In the genomic region with DNA sequence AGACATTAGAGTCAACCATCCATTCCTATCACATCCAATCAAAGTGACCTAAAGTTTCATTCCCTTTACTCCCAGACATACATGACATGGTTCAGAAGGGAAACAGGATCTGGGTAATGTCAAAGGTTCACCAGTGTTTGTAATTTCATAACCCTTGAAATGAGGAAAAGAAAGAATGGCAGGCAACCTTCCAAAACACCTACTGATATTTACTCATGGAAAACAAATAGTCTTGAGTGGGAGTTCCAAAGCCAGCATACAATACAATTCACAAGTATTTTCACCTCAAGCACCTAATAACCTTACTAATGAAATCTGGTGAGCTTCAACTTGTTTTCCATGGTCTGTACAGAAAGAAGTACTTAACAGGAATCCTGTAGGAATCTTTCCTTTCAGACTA, we compare ENCODE assay signal across 20 cellular contexts.
DNase-seq lines count a peak whose midpoint lies in the region; ATAC-seq, FAIRE-seq and TF ChIP-seq lines count a peak whose summit lies in the region.
"Had no signal": no experiment of that assay in that cellular context is flagged by ENCODE, and none has a peak within 500 bp of the region (broad histone marks: within the 10 kb centered on the region; RNA-seq: fewer than 3 reads in every experiment).

No MANE protein-coding gene starts in this region.

- H3K36me3 ChIP-seq in HEK293 (ENCODE audit: control insufficient read depth in 2 of 2, insufficient read depth in 1 of 2, low read length in 2 of 2) (no peaks in the 10 kb centered on the region), pancreas (no peaks in the 10 kb centered on the region)
- H3K36me3 ChIP-seq: heart left ventricle, ovary had no signal

- intact Hi-C loops in pancreas (cut with DNase I): no loop called here

- H3K9me3 ChIP-seq in HEK293 (ENCODE audit: control insufficient read depth, insufficient read depth, low read depth, low read length) (no peaks in the 10 kb centered on the region), pancreas (no peaks in the 10 kb centered on the region)
- H3K9me3 ChIP-seq: heart left ventricle, ovary had no signal

- H3K27me3 ChIP-seq in pancreas: no peaks in the 10 kb centered on the region
- H3K27me3 ChIP-seq: heart left ventricle, ovary had no signal

- H3K27ac ChIP-seq in HEK293 (ENCODE audit: extremely low read depth, low read depth, low read length) (no peak overlapping the region), epithelial cell of prostate (no peak overlapping the region), pancreas (peak overlapping the region in 3 of 4 donors; percentile 19 to 59 (median 51))
- H3K27ac ChIP-seq: heart left ventricle, ovary had no signal

- DNase-seq in NCI-H510A treated with DMSO at 0.1 percent for 48 hours (lab: John Stamatoyannopoulos, UW) (peak; percentile 74), epithelial cell of prostate (ENCODE audit: low read depth, low spot score) (peak; percentile 18), pancreas (no peak), OCI-M1 (lab: John Stamatoyannopoulos, UW) (no peak), midbrain (lab: John Stamatoyannopoulos, UW) (no peak)
- DNase-seq: activated CD8-positive, alpha-beta memory T cell treated with anti-CD3 and anti-CD28 coated beads, Interleukin-2, amount 10 ng/mL, durations not matched to agents 7 days and 5 days; activated effector memory CD4-positive, alpha-beta T cell treated with anti-CD3 and anti-CD28 coated beads, Interleukin-2, amount 50 U/mL, for 16 hours; aorta; H9; heart left ventricle; IMR-90; NCI-H526; ovary; stimulated activated naive CD4-positive, alpha-beta T cell; T-cell had no signal

- H3K4me1 ChIP-seq in HEK293 (ENCODE audit: control insufficient read depth, insufficient read depth, low read length) (peaks cover 27% of the 10 kb centered on the region), pancreas (peaks cover 9 to 32% (median 26%) of the 10 kb centered on the region in 3 donors)

- peak; percentile 5 for FAIRE-seq in pancreas (lab: Jason Lieb, UNC)
- FAIRE-seq: colon, urothelium cell line had no signal

- POLR2A ChIA-PET in HEK293 (lab: Yijun Ruan, JAX): no interaction called here

- CTCF ChIA-PET in HEK293 (lab: Yijun Ruan, JAX): no interaction called here

- H3K4me3 ChIP-seq in HEK293 (ENCODE audit: low read depth, low read length) (no peak overlapping the region), pancreas (no peak overlapping the region)
- H3K4me3 ChIP-seq: heart left ventricle, ovary had no signal

- peak; percentile 62 to 86 (median 82) for ATAC-seq in pancreas
- no peak for ATAC-seq in HG03342 (IDR thresholded peaks at IDR 0.05; ENCODE audit: unreplicated experiment)
- ATAC-seq in GM19397 (IDR thresholded peaks at IDR 0.05; ENCODE audit: unreplicated experiment): no peak
- ATAC-seq: activated CD8-positive, alpha-beta memory T cell treated with anti-CD3 and anti-CD28 coated beads, Interleukin-2, amount 10 ng/mL, durations not matched to agents 7 days and 5 days; heart left ventricle; T-cell had no signal

- TF ChIP-seq CTCF in HEK293 (tag by site-specific recombination; IDR thresholded peaks at IDR 0.05) (no peak), pancreas (IDR thresholded peaks at IDR 0.05) (no peak)

TF ChIP-seq in HEK293, 187 proteins besides CTCF, POLR2A, EP300 and RAD21:
- TF ChIP-seq, protein P1, sequence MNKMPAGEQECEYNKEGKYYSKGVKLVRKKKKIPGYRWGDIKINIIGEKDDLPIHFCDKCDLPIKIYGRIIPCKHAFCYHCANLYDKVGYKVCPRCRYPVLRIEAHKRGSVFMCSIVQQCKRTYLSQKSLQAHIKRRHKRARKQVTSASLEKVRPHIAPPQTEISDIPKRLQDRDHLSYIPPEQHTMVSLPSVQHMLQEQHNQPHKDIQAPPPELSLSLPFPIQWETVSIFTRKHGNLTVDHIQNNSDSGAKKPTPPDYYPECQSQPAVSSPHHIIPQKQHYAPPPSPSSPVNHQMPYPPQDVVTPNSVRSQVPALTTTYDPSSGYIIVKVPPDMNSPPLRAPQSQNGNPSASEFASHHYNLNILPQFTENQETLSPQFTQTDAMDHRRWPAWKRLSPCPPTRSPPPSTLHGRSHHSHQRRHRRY (tag by site-specific recombination; IDR thresholded peaks at IDR 0.05): no peak
- TF ChIP-seq ZNF747 (tag by site-specific recombination; IDR thresholded peaks at IDR 0.05) (no peak), ZFHX2 (tag by site-specific recombination; conservative IDR thresholded peaks at IDR 0.05) (peak; percentile 84), ZNF48 (tag by site-specific recombination; IDR thresholded peaks at IDR 0.05) (no peak), ZNF830 (tag by site-specific recombination; IDR thresholded peaks at IDR 0.05; ENCODE audit: low read depth) (no peak), MZF1 (tag by site-specific recombination; IDR thresholded peaks at IDR 0.05; ENCODE audit: borderline replicate concordance) (no peak), ZNF658 (tag by site-specific recombination; IDR thresholded peaks at IDR 0.05) (no peak), ZNF10 (tag by site-specific recombination; IDR thresholded peaks at IDR 0.05) (no peak), ZNF350 (tag by site-specific recombination; IDR thresholded peaks at IDR 0.05) (no peak), ZNF335 (tag by site-specific recombination; conservative IDR thresholded peaks at IDR 0.05) (no peak), ZNF660 (tag by site-specific recombination; IDR thresholded peaks at IDR 0.05) (no peak), GLIS1 (tag by site-specific recombination; IDR thresholded peaks at IDR 0.05) (no peak), EGR2 (tag by site-specific recombination; IDR thresholded peaks at IDR 0.05; ENCODE audit: low read depth) (peak; percentile 41; the same call in 1 of the 2 replicates), ZBTB1 (tag by site-specific recombination; IDR thresholded peaks at IDR 0.05) (no peak)
- TF ChIP-seq, protein P2, sequence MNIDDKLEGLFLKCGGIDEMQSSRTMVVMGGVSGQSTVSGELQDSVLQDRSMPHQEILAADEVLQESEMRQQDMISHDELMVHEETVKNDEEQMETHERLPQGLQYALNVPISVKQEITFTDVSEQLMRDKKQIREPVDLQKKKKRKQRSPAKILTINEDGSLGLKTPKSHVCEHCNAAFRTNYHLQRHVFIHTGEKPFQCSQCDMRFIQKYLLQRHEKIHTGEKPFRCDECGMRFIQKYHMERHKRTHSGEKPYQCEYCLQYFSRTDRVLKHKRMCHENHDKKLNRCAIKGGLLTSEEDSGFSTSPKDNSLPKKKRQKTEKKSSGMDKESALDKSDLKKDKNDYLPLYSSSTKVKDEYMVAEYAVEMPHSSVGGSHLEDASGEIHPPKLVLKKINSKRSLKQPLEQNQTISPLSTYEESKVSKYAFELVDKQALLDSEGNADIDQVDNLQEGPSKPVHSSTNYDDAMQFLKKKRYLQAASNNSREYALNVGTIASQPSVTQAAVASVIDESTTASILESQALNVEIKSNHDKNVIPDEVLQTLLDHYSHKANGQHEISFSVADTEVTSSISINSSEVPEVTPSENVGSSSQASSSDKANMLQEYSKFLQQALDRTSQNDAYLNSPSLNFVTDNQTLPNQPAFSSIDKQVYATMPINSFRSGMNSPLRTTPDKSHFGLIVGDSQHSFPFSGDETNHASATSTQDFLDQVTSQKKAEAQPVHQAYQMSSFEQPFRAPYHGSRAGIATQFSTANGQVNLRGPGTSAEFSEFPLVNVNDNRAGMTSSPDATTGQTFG (tag by site-specific recombination; IDR thresholded peaks at IDR 0.05; ENCODE audit: borderline replicate concordance): no peak

Comparison
In these comparisons a context has a peak if more than half of its experiments do, and no peak if none do; other contexts are left out.
1. H3K27ac ChIP-seq: peak in pancreas (3 of 4); none in HEK293 (single experiment) and epithelial cell of prostate (single experiment).
2. DNase-seq: peak in NCI-H510A treated with DMSO at 0.1 percent for 48 hours (single experiment) and epithelial cell of prostate (single experiment); none in pancreas (0 of 6), OCI-M1 (single experiment) and midbrain (single experiment).
3. ATAC-seq: peak in pancreas (4 of 4); none in HG03342 (single experiment) and GM19397 (single experiment).